1 cellular context compared by ENCODE assay signal in the genomic region with DNA sequence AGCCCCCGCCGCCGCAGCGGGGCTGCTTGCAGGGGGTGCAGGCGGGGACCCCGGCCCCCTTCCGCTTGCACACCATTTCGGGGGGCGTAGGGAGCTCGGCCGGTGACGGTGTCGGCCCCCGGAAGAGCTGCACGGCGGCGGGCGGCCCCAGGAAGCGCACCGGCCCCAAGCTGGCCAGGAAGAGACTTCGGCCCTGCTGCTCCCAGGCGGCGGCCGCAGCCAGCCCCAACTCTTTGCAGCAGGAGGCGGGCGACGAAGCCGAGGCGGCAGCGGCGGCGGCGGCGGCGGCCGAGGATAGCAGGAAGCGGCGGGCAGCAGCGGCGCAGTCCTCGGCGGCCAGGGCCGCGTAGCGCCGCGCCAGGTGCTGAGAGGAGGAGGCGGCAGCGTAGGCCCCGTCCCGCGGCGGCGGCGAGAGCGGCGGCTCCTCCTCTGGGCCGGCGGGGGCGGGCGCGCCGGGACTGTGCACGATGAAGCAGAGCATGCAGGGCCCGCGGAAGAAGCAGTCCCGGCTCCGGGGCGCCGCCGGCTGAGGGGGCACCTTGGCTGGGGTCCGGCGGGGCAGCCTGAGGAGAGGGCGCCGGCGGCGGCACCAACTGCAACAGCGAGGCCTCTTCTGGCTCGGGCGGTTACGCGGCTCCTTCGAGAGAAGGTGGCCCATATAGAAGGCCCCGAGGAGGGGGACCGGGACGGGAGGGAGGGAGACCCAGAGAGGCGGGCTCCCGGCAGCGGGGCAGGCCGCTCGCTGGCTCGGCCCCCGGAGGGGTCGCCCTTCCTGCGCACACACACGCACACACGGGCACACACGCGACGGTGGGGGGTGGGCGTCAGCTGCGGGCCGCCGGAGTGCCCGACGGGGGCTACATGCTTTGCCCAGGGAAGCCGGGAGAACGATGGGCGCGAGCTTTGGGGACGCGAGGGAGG.
A peak's percentile ranks its signal among the peaks of the same experiment; 100 is the strongest.
TF ChIP-seq lines count a peak whose summit lies in the region.

No MANE protein-coding gene starts in this region.

TF ChIP-seq in HepG2, 621 proteins besides CTCF, POLR2A, EP300 and RAD21 (continued from another document and continues in another):
- TF ChIP-seq ZBTB14 (CRISPR knock-in tag; IDR thresholded peaks at IDR 0.05) (no peak), TBP (CRISPR knock-in tag; IDR thresholded peaks at IDR 0.05) (no peak), MEF2D (CRISPR knock-in tag; IDR thresholded peaks at IDR 0.05) (no peak), HOXA9 (CRISPR knock-in tag; IDR thresholded peaks at IDR 0.05; ENCODE audit: borderline replicate concordance) (no peak), LRRFIP1 (CRISPR knock-in tag; conservative IDR thresholded peaks at IDR 0.05) (no peak), ZMYM2 (CRISPR knock-in tag; IDR thresholded peaks at IDR 0.05) (no peak), ZNF879 (CRISPR knock-in tag; IDR thresholded peaks at IDR 0.05) (no peak), GATAD2A (CRISPR knock-in tag; IDR thresholded peaks at IDR 0.05) (no peak), HNF4G (IDR thresholded peaks at IDR 0.05; ENCODE audit: borderline replicate concordance, low read depth, low read length) (no peak), HNF4G (CRISPR knock-in tag; IDR thresholded peaks at IDR 0.05; ENCODE audit: borderline replicate concordance, low read depth) (no peak), ZBTB1 (CRISPR knock-in tag; IDR thresholded peaks at IDR 0.05; ENCODE audit: borderline replicate concordance) (no peak), ZNF333 (CRISPR knock-in tag; IDR thresholded peaks at IDR 0.05; ENCODE audit: borderline replicate concordance) (peak; percentile 30; the same call in 1 of the 2 replicates), ATRX (CRISPR knock-in tag; IDR thresholded peaks at IDR 0.05; ENCODE audit: borderline replicate concordance) (no peak), ZNF292 (CRISPR knock-in tag; IDR thresholded peaks at IDR 0.05; ENCODE audit: borderline replicate concordance, low read depth) (no peak), ARNTL (CRISPR knock-in tag; IDR thresholded peaks at IDR 0.05) (no peak), ZSCAN12 (CRISPR knock-in tag; IDR thresholded peaks at IDR 0.05) (peak; percentile 29; the same call in 1 of the 2 replicates), UBTF (CRISPR knock-in tag; IDR thresholded peaks at IDR 0.05) (peak; percentile 84), SNRNP70 (IDR thresholded peaks at IDR 0.05; ENCODE audit: low read depth, low read length) (no peak), ZSCAN29 (CRISPR knock-in tag; conservative IDR thresholded peaks at IDR 0.05) (no peak), POGZ (CRISPR knock-in tag; IDR thresholded peaks at IDR 0.05) (no peak), ZNF484 (CRISPR knock-in tag; IDR thresholded peaks at IDR 0.05; ENCODE audit: borderline replicate concordance, low read depth) (no peak), CEBPB (IDR thresholded peaks at IDR 0.05; ENCODE audit: borderline replicate concordance, low read depth, low read length) (no peak), MTF2 (CRISPR knock-in tag; IDR thresholded peaks at IDR 0.05; ENCODE audit: borderline replicate concordance) (peak; percentile 70; the same call in 1 of the 2 replicates), AGO2 (optimal IDR thresholded peaks at IDR 0.05; ENCODE audit: low read depth, low read length) (peak; percentile 86), BORCS8-MEF2B (CRISPR knock-in tag; IDR thresholded peaks at IDR 0.05) (no peak), GATA4 (IDR thresholded peaks at IDR 0.05; ENCODE audit: borderline replicate concordance, low read depth) (no peak), ZSCAN9 (CRISPR knock-in tag; IDR thresholded peaks at IDR 0.05; ENCODE audit: borderline replicate concordance) (no peak), ZBTB20 (CRISPR knock-in tag; IDR thresholded peaks at IDR 0.05; ENCODE audit: borderline replicate concordance, low read depth) (no peak), ZNF367 (CRISPR knock-in tag; IDR thresholded peaks at IDR 0.05; ENCODE audit: borderline replicate concordance) (no peak), ZNF12 (CRISPR knock-in tag; IDR thresholded peaks at IDR 0.05) (no peak), ATF7-NPFF (CRISPR knock-in tag; IDR thresholded peaks at IDR 0.05; ENCODE audit: low read depth) (no peak), KAT2B (IDR thresholded peaks at IDR 0.05; ENCODE audit: borderline replicate concordance, low read depth, low read length) (no peak), ZNF614 (CRISPR knock-in tag; IDR thresholded peaks at IDR 0.05; ENCODE audit: borderline replicate concordance) (no peak), HBP1 (CRISPR knock-in tag; IDR thresholded peaks at IDR 0.05; ENCODE audit: low read depth) (no peak), JUND (CRISPR knock-in tag; IDR thresholded peaks at IDR 0.05) (no peak), SKI (IDR thresholded peaks at IDR 0.05; ENCODE audit: partially characterized antibody) (peak; percentile 20), ERF (CRISPR knock-in tag; IDR thresholded peaks at IDR 0.05) (no peak), SRSF4 (IDR thresholded peaks at IDR 0.05; ENCODE audit: low read depth, low read length, poor library complexity, severe bottlenecking) (no peak), IKZF4 (CRISPR knock-in tag; IDR thresholded peaks at IDR 0.05; ENCODE audit: borderline replicate concordance, low read depth, not compliant biosample characterization) (no peak), NPAS2 (CRISPR knock-in tag; IDR thresholded peaks at IDR 0.05; ENCODE audit: borderline replicate concordance) (no peak), CAMTA2 (CRISPR knock-in tag; IDR thresholded peaks at IDR 0.05; ENCODE audit: borderline replicate concordance) (no peak), ZNF737 (CRISPR knock-in tag; IDR thresholded peaks at IDR 0.05; ENCODE audit: borderline replicate concordance) (no peak), ZBTB38 (CRISPR knock-in tag; IDR thresholded peaks at IDR 0.05) (no peak), HIVEP1 (CRISPR knock-in tag; IDR thresholded peaks at IDR 0.05) (no peak), ZNF780A (CRISPR knock-in tag; IDR thresholded peaks at IDR 0.05) (no peak), ZNF274 (CRISPR knock-in tag; IDR thresholded peaks at IDR 0.05) (no peak), ZNF891 (CRISPR knock-in tag; IDR thresholded peaks at IDR 0.05) (no peak; the same call in none of the 2 replicates), ZNF841 (CRISPR knock-in tag; IDR thresholded peaks at IDR 0.05; ENCODE audit: borderline replicate concordance) (0 out of 2 replicates have a peak, but pooled peaks have one; percentile 13), ZNF713 (CRISPR knock-in tag; IDR thresholded peaks at IDR 0.05) (no peak), GABPA (IDR thresholded peaks at IDR 0.05; ENCODE audit: low read depth, low read length) (peak; percentile 47; the same call in 1 of the 2 replicates), GABPA (CRISPR knock-in tag; IDR thresholded peaks at IDR 0.05; ENCODE audit: low read depth) (no peak), ZNF549 (CRISPR knock-in tag; IDR thresholded peaks at IDR 0.05) (no peak; the same call in 1 of the 2 replicates), AHR (CRISPR knock-in tag; IDR thresholded peaks at IDR 0.05) (0 out of 2 replicates have a peak, but pooled peaks have one; percentile 61)
- TF ChIP-seq, protein P1, sequence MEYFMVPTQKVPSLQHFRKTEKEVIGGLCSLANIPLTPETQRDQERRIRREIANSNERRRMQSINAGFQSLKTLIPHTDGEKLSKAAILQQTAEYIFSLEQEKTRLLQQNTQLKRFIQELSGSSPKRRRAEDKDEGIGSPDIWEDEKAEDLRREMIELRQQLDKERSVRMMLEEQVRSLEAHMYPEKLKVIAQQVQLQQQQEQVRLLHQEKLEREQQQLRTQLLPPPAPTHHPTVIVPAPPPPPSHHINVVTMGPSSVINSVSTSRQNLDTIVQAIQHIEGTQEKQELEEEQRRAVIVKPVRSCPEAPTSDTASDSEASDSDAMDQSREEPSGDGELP (IDR thresholded peaks at IDR 0.05; ENCODE audit: borderline replicate concordance, low read depth), result no peak
- TF ChIP-seq, protein P2, sequence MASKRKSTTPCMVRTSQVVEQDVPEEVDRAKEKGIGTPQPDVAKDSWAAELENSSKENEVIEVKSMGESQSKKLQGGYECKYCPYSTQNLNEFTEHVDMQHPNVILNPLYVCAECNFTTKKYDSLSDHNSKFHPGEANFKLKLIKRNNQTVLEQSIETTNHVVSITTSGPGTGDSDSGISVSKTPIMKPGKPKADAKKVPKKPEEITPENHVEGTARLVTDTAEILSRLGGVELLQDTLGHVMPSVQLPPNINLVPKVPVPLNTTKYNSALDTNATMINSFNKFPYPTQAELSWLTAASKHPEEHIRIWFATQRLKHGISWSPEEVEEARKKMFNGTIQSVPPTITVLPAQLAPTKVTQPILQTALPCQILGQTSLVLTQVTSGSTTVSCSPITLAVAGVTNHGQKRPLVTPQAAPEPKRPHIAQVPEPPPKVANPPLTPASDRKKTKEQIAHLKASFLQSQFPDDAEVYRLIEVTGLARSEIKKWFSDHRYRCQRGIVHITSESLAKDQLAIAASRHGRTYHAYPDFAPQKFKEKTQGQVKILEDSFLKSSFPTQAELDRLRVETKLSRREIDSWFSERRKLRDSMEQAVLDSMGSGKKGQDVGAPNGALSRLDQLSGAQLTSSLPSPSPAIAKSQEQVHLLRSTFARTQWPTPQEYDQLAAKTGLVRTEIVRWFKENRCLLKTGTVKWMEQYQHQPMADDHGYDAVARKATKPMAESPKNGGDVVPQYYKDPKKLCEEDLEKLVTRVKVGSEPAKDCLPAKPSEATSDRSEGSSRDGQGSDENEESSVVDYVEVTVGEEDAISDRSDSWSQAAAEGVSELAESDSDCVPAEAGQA (IDR thresholded peaks at IDR 0.05; ENCODE audit: low read depth), result no peak
- TF ChIP-seq, protein P2 (CRISPR knock-in tag; IDR thresholded peaks at IDR 0.05; ENCODE audit: borderline replicate concordance), result no peak
